In genomic region chr1:234772345-234773147, GRCh38 we compare ENCODE assay signal across 8 cellular contexts.
A peak's percentile ranks its signal among the peaks of the same experiment; 100 is the strongest.
DNase-seq lines count a peak whose midpoint lies in the region; ATAC-seq and TF ChIP-seq lines count a peak whose summit lies in the region.

No MANE protein-coding gene starts in this region.

- H3K27ac ChIP-seq in CD4-positive, CD25-positive, alpha-beta regulatory T cell (ENCODE audit: insufficient read depth, low read length, poor library complexity, severe bottlenecking) = peak overlapping the region; percentile 65
- H3K27ac ChIP-seq in SJSA1 = peak overlapping the region; percentile 91
- peak overlapping the region; percentile 57 to 78 (median 68) for H3K27ac ChIP-seq in sigmoid colon

- TF ChIP-seq CTCF in sigmoid colon (IDR thresholded peaks at IDR 0.05) = no peak

- WGBS in sigmoid colon, 2 donors = 19 to 72% methylated on average over 22 of the region's 22 CpGs

- no peaks in the 10 kb centered on the region for H3K9me3 ChIP-seq in CD4-positive, CD25-positive, alpha-beta regulatory T cell (ENCODE audit: control insufficient read depth in 2 of 2, low read length in 2 of 2)
- H3K9me3 ChIP-seq in SJSA1 (replicated peaks) (no peaks in the 10 kb centered on the region), sigmoid colon (no peaks in the 10 kb centered on the region)

- H3K36me3 Mint-ChIP-seq in CD4-positive, CD25-positive, alpha-beta regulatory T cell = no peaks in the 10 kb centered on the region

- intact Hi-C loops in Right ventricle myocardium superior (cut with DNase I) (no loop called here), sigmoid colon (cut with DNase I) (loop anchor here (5.0 kb wide), 1 partner anchor 45 kb away; no protein-coding TSS in a partner anchor)

- ATAC-seq in CD4-positive, CD25-positive, alpha-beta regulatory T cell (ENCODE audit: low read depth in 2 of 2) = peak; percentile 94
- ATAC-seq in GM19438 (IDR thresholded peaks at IDR 0.05; ENCODE audit: low read depth, unreplicated experiment) (peak; percentile 89), HG03469 (IDR thresholded peaks at IDR 0.05; ENCODE audit: unreplicated experiment) (peak; percentile 90), Right ventricle myocardium superior (ENCODE audit: poor library complexity) (peak; percentile 63)

- TF ChIP-seq EP300 in sigmoid colon (IDR thresholded peaks at IDR 0.05) = peak in 2 of 4 donors; percentile 41 to 59

- H3K4me3 ChIP-seq in CD4-positive, CD25-positive, alpha-beta regulatory T cell (ENCODE audit: low read depth, low read length) = peak overlapping the region; percentile 61
- no peak overlapping the region for H3K4me3 ChIP-seq in SJSA1
- H3K4me3 ChIP-seq in sigmoid colon = no peak overlapping the region

- H3K27me3 Mint-ChIP-seq in CD4-positive, CD25-positive, alpha-beta regulatory T cell = peaks cover 6% of the 10 kb centered on the region

- H3K4me1 Mint-ChIP-seq in CD4-positive, CD25-positive, alpha-beta regulatory T cell = peaks cover 22 to 54% (median 30%) of the 10 kb centered on the region in 4 donors

- H3K9me3 Mint-ChIP-seq in CD4-positive, CD25-positive, alpha-beta regulatory T cell = peaks cover 0 to 2% (median 0%) of the 10 kb centered on the region in 7 donors

- H3K4me3 Mint-ChIP-seq in CD4-positive, CD25-positive, alpha-beta regulatory T cell = peak overlapping the region; percentile 68 to 87 (median 80)

- peaks cover 38% of the 10 kb centered on the region for H3K4me1 ChIP-seq in CD4-positive, CD25-positive, alpha-beta regulatory T cell (ENCODE audit: control insufficient read depth, insufficient read depth, low read length, poor library complexity, severe bottlenecking)
- H3K4me1 ChIP-seq in SJSA1 (replicated peaks) (peaks cover 24% of the 10 kb centered on the region), sigmoid colon (peaks cover 0 to 18% (median 16%) of the 10 kb centered on the region in 4 donors)

- peak overlapping the region; percentile 93 to 99 (median 96) for H3K27ac Mint-ChIP-seq in CD4-positive, CD25-positive, alpha-beta regulatory T cell

- H3K36me3 ChIP-seq in CD4-positive, CD25-positive, alpha-beta regulatory T cell (ENCODE audit: control insufficient read depth, insufficient read depth, low read length) = no peaks in the 10 kb centered on the region
- H3K36me3 ChIP-seq in SJSA1 (no peaks in the 10 kb centered on the region), sigmoid colon (no peaks in the 10 kb centered on the region)

- H3K27me3 ChIP-seq in CD4-positive, CD25-positive, alpha-beta regulatory T cell (ENCODE audit: control insufficient read depth, insufficient read depth, low read length) = no peaks in the 10 kb centered on the region
- H3K27me3 ChIP-seq in SJSA1 (replicated peaks) (no peaks in the 10 kb centered on the region), sigmoid colon (no peaks in the 10 kb centered on the region)

- peak; percentile 67 to 91 (median 74) for DNase-seq in CD4-positive, CD25-positive, alpha-beta regulatory T cell
- peak; percentile 99 for DNase-seq in SJSA1 (ENCODE audit: low read depth in 1 of 2, low spot score in 2 of 2)
- DNase-seq in activated naive CD4-positive, alpha-beta T cell (lab: John Stamatoyannopoulos, UW) = peak in 3 of 4 experiments; percentile 39 to 56 (median 48)
- peak; percentile 71 for DNase-seq in Right ventricle myocardium superior
- peak; percentile 86 for DNase-seq in sigmoid colon
- no peak for DNase-seq in ecto neural progenitor cell (ENCODE audit: low spot score)

- no peak for TF ChIP-seq POLR2A in sigmoid colon (IDR thresholded peaks at IDR 0.05)
